ENCODE assay signal across 20 cellular contexts in the genomic region with DNA sequence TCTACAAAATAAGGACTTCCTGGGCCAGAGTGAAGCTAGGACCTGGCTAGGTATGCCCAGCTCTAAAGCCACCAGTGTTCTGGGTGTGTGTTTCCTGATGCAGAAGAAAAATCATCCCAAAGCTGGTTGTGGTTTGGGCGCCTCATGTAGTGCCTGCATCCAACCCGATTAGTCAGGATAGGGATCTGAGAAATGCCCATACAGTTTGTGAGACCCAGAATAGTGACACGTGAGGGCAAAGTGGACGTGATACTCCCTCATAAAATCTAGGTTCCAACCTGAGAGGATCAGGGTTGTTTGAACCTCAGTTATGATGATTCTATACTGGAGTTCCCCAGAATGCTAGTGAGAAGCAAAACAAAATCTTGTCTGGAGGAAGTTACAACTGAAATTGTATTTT.
DNase-seq lines count a peak whose midpoint lies in the region; ATAC-seq, FAIRE-seq and TF ChIP-seq lines count a peak whose summit lies in the region.
"Had no signal": no experiment of that assay in that cellular context is flagged by ENCODE, and none has a peak within 500 bp of the region (broad histone marks: within the 10 kb centered on the region; RNA-seq: fewer than 3 reads in every experiment).

No MANE protein-coding gene starts in this region.

- no peak for TF ChIP-seq POLR2A in GM12891 (IDR thresholded peaks at IDR 0.05; ENCODE audit: low read depth, low read length)

- H3K79me2 ChIP-seq in KMS-11 (ENCODE audit: insufficient read depth, low read depth) = no peaks in the 10 kb centered on the region

- no peak overlapping the region for H3K27ac Mint-ChIP-seq in memory B cell

- no peaks in the 10 kb centered on the region for H3K27me3 ChIP-seq in KMS-11 (ENCODE audit: insufficient read depth, low read depth)

- H3K9ac ChIP-seq in KMS-11 = no peak overlapping the region; the same call in 1 of the 2 replicates

- H3K36me3 Mint-ChIP-seq in memory B cell = peaks cover 13% of the 10 kb centered on the region
- H3K36me3 Mint-ChIP-seq: natural killer cell had no signal

- no peak overlapping the region for H3K4me3 Mint-ChIP-seq in memory B cell
- H3K4me3 Mint-ChIP-seq: activated T-cell treated with anti-CD3 and anti-CD28 coated beads, Interleukin-2, amount 50 U/mL, for 4 hours; natural killer cell had no signal

- FAIRE-seq in GM12891 (lab: Jason Lieb, UNC) = no peak
- FAIRE-seq: colon, endothelial cell of umbilical vein, frontal cortex had no signal

- no peaks in the 10 kb centered on the region for H3K27me3 Mint-ChIP-seq in memory B cell

- H3K4me1 ChIP-seq in KMS-11 (ENCODE audit: low read depth, poor library complexity, severe bottlenecking) = peaks cover 11% of the 10 kb centered on the region
- H3K4me1 ChIP-seq: psoas muscle had no signal

- no peak for DNase-seq in activated CD4-positive, CD25-positive, alpha-beta regulatory T cell treated with anti-CD3 and anti-CD28 coated beads, Interleukin-2, amount 50 U/mL, for 72 hours
- DNase-seq in memory B cell (ENCODE audit: low spot score in 2 of 2) (no peak), GM12891 (ENCODE audit: insufficient read length, low spot score) (no peak), Right ventricle myocardium superior (no peak), NCI-H1417 treated with DMSO at 0.1 percent for 48 hours (lab: John Stamatoyannopoulos, UW) (no peak)
- DNase-seq: 8988T; activated T-cell treated with anti-CD3 and anti-CD28 coated beads, Interleukin-2, amount 50 U/mL, for 4 hours; anterior cingulate cortex; HCEC 1CT; natural killer cell; NCI-H1930; NCI-H774; psoas muscle; RPMI8226 had no signal

- no peaks in the 10 kb centered on the region for H3K36me3 ChIP-seq in KMS-11 (ENCODE audit: insufficient read depth)

- H3K4me1 Mint-ChIP-seq in memory B cell = peaks cover 15% of the 10 kb centered on the region

- no peak overlapping the region for H3K4me3 ChIP-seq in KMS-11 (IDR thresholded peaks at IDR 0.05; ENCODE audit: insufficient read depth, low read depth, low read length)
- H3K4me3 ChIP-seq: psoas muscle had no signal

- no peaks in the 10 kb centered on the region for H4K20me1 ChIP-seq in KMS-11 (ENCODE audit: insufficient read depth)

- H2AFZ ChIP-seq in KMS-11 (ENCODE audit: low read depth) = no peak overlapping the region

- peak; percentile 51 to 71 for ATAC-seq in activated CD4-positive, CD25-positive, alpha-beta regulatory T cell treated with anti-CD3 and anti-CD28 coated beads, Interleukin-2, amount 50 U/mL, for 24 hours
- ATAC-seq in GM19467 (IDR thresholded peaks at IDR 0.05; ENCODE audit: unreplicated experiment) = peak; percentile 37
- peak; percentile 58 for ATAC-seq in memory B cell (ENCODE audit: low read depth)
- no peak for ATAC-seq in Right ventricle myocardium superior (ENCODE audit: poor library complexity)
- ATAC-seq: natural killer cell, psoas muscle had no signal

- H3K4me2 ChIP-seq in KMS-11 = peak overlapping the region; percentile 48

- intact Hi-C loops in Right ventricle myocardium superior (cut with DNase I) = no loop called here

- H3K9me3 Mint-ChIP-seq in memory B cell = no peaks in the 10 kb centered on the region
- H3K9me3 Mint-ChIP-seq: activated T-cell treated with anti-CD3 and anti-CD28 coated beads, Interleukin-2, amount 50 U/mL, for 4 hours; natural killer cell had no signal

- TF ChIP-seq CTCF in KMS-11 (conservative IDR thresholded peaks at IDR 0.05; ENCODE audit: low read depth, low read length) = no peak

- peak overlapping the region; percentile 21; the same call in 1 of the 2 replicates for H3K27ac ChIP-seq in KMS-11
- H3K27ac ChIP-seq: psoas muscle had no signal

TF ChIP-seq in GM12891, 5 proteins besides CTCF, POLR2A, EP300 and RAD21:
- no peak for TF ChIP-seq POU2F2 (IDR thresholded peaks at IDR 0.05; ENCODE audit: low read depth, low read length)
- no peak for TF ChIP-seq PAX5 (IDR thresholded peaks at IDR 0.05; ENCODE audit: insufficient read depth, low read length, severe bottlenecking)
- no peak for TF ChIP-seq TAF1 (IDR thresholded peaks at IDR 0.05; ENCODE audit: low read depth, low read length)
- no peak for TF ChIP-seq SPI1 (IDR thresholded peaks at IDR 0.05; ENCODE audit: low read depth, low read length)
- TF ChIP-seq POLR2AphosphoS5 (IDR thresholded peaks at IDR 0.05; ENCODE audit: low read depth, low read length) = no peak
